In genomic region chr12:64666054-64666914, GRCh38 we compare ENCODE assay signal across 8 cellular contexts. TPM values are rescaled to one million over a fixed set of nuclear protein-coding genes. Genes with fewer than 3 reads are reported as not detected.
DNase-seq lines count a peak whose midpoint lies in the region; ATAC-seq and TF ChIP-seq lines count a peak whose summit lies in the region.

No MANE protein-coding gene starts in this region.

- POLR2A ChIA-PET in activated naive CD8-positive, alpha-beta T cell treated with anti-CD3 and anti-CD28 coated beads, Interleukin-2, amount 10 ng/mL, durations not matched to agents 7 days and 5 days (lab: Charles Lee) = interaction anchor here (0.8 to 1.2 kb wide), 4 partner anchors 9 to 57 kb away, joined by 3 to 5 read pairs (median 3); no protein-coding TSS in a partner anchor

- H3K4me3 Mint-ChIP-seq in activated naive CD8-positive, alpha-beta T cell treated with anti-CD3 and anti-CD28 coated beads, Interleukin-2, amount 10 ng/mL, durations not matched to agents 7 days and 5 days = peak overlapping the region; percentile 61
- H3K4me3 Mint-ChIP-seq in nephron progenitor cell = no peak overlapping the region

- TF ChIP-seq CTCF in nephron progenitor cell (IDR thresholded peaks at IDR 0.05) (no peak), GM20000 (IDR thresholded peaks at IDR 0.05; ENCODE audit: extremely low read depth, missing control alignments) (no peak)

- DNase-seq in activated naive CD8-positive, alpha-beta T cell treated with anti-CD3 and anti-CD28 coated beads, Interleukin-2, amount 10 ng/mL, durations not matched to agents 7 days and 5 days = no peak
- DNase-seq in nephron progenitor cell (no peak), NCI-H774 (lab: John Stamatoyannopoulos, UW) (no peak), GM20000 (ENCODE audit: low spot score) (no peak)
- DNase-seq in stimulated activated CD8-positive, alpha-beta memory T cell treated with anti-CD3 and anti-CD28 coated beads, Interleukin-4, amount 100 ng/mL, for 48 hours = no peak

- H3K4me1 Mint-ChIP-seq in activated naive CD8-positive, alpha-beta T cell treated with anti-CD3 and anti-CD28 coated beads, Interleukin-2, amount 10 ng/mL, durations not matched to agents 7 days and 5 days = peaks cover 60% of the 10 kb centered on the region
- H3K4me1 Mint-ChIP-seq in nephron progenitor cell = peaks cover 76% of the 10 kb centered on the region

- no peaks in the 10 kb centered on the region for H3K9me3 Mint-ChIP-seq in activated naive CD8-positive, alpha-beta T cell treated with anti-CD3 and anti-CD28 coated beads, Interleukin-2, amount 10 ng/mL, durations not matched to agents 7 days and 5 days
- H3K9me3 Mint-ChIP-seq in nephron progenitor cell = no peaks in the 10 kb centered on the region

- peak overlapping the region; percentile 81 for H3K27ac Mint-ChIP-seq in activated naive CD8-positive, alpha-beta T cell treated with anti-CD3 and anti-CD28 coated beads, Interleukin-2, amount 10 ng/mL, durations not matched to agents 7 days and 5 days
- peak overlapping the region; percentile 13 for H3K27ac Mint-ChIP-seq in nephron progenitor cell

- no peaks in the 10 kb centered on the region for H3K27me3 Mint-ChIP-seq in activated naive CD8-positive, alpha-beta T cell treated with anti-CD3 and anti-CD28 coated beads, Interleukin-2, amount 10 ng/mL, durations not matched to agents 7 days and 5 days
- peaks cover 6% of the 10 kb centered on the region for H3K27me3 Mint-ChIP-seq in nephron progenitor cell (ENCODE audit: low read depth, poor library complexity)

- ATAC-seq in GM18873 (IDR thresholded peaks at IDR 0.05; ENCODE audit: low FRiP score, unreplicated experiment) (peak; percentile 7), HG02938 (IDR thresholded peaks at IDR 0.05; ENCODE audit: unreplicated experiment) (peak; percentile 34), HG03139 (IDR thresholded peaks at IDR 0.05; ENCODE audit: unreplicated experiment) (no peak)
- no peak for ATAC-seq in activated naive CD8-positive, alpha-beta T cell treated with anti-CD3 and anti-CD28 coated beads, Interleukin-2, amount 10 ng/mL, durations not matched to agents 7 days and 5 days (ENCODE audit: low read depth)

- H3K36me3 Mint-ChIP-seq in activated naive CD8-positive, alpha-beta T cell treated with anti-CD3 and anti-CD28 coated beads, Interleukin-2, amount 10 ng/mL, durations not matched to agents 7 days and 5 days = peaks cover 3% of the 10 kb centered on the region
- H3K36me3 Mint-ChIP-seq in nephron progenitor cell (ENCODE audit: low read depth) = no peaks in the 10 kb centered on the region

RNA-seq across cellular contexts. Expression of gene RASSF3, which starts 56.0 kb away (rescaled TPM):
- 10 to 100 TPM; 69.5 to 74.1 TPM for total RNA-seq in activated naive CD8-positive, alpha-beta T cell treated with anti-CD3 and anti-CD28 coated beads, Interleukin-2, amount 10 ng/mL, durations not matched to agents 7 days and 5 days

Comparison
In these comparisons a context has a peak if more than half of its experiments do, and no peak if none do; other contexts are left out.
1. ATAC-seq: peak in GM18873 (single experiment) and HG02938 (single experiment); none in activated naive CD8-positive, alpha-beta T cell treated with anti-CD3 and anti-CD28 coated beads, Interleukin-2, amount 10 ng/mL, durations not matched to agents 7 days and 5 days (single experiment) and HG03139 (single experiment).